32 cellular contexts compared by ENCODE assay signal in the genomic region with DNA sequence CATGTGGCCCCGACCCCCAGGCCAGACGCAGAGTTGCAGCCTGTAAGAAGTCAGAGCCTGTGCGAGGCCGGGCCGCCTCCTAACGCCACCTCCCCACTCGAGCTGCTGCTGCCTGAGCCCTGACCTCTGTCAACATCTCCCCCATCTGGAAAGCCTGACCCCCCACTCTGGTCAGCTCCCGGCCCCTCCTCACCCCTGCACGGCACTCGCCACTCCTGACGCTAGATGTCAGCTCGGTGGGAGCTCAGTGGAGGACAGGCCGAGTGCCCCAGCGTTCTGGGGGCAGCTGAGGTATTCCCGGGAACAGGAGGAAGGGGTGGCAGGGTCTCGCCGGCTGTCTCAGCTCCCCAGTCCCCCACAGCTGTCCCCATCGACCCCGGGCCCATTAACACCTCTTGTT. TPM values are rescaled to one million over a fixed set of nuclear protein-coding genes. Genes with fewer than 3 reads are reported as not detected.
"Had no signal": no experiment of that assay in that cellular context is flagged by ENCODE, and none has a peak within 500 bp of the region (broad histone marks: within the 10 kb centered on the region; RNA-seq: fewer than 3 reads in every experiment).

No MANE protein-coding gene starts in this region.

- H3K27ac ChIP-seq: esophagus muscularis mucosa, foreskin keratinocyte, gastroesophageal sphincter, prostate gland, right atrium auricular region, sigmoid colon, stomach, thyroid gland, vagina had no signal

- ATAC-seq: foreskin keratinocyte, gastroesophageal sphincter, left ventricle myocardium superior had no signal

- H3K4me1 ChIP-seq: esophagus muscularis mucosa, foreskin keratinocyte, gastroesophageal sphincter, prostate gland, right atrium auricular region, sigmoid colon, stomach, thyroid gland, vagina had no signal

- H3K27ac Mint-ChIP-seq: memory B cell; natural killer cell treated with Interleukin-12 subunit alpha and Interleukin-12 subunit beta and Interleukin-15 and Interleukin-18, amount 100 ng/mL, for 72 hours; stimulated activated effector memory CD8-positive, alpha-beta T cell treated with anti-CD3 and anti-CD28 coated beads, Interleukin-12 subunit alpha, Interleukin-12 subunit beta, amount 100 ng/mL, for 72 hours had no signal

- DNase-seq: cortex of kidney; effector CD8-positive, alpha-beta T cell; foreskin keratinocyte; left ventricle myocardium superior; nucleus accumbens; sigmoid colon; stimulated activated CD4-positive, alpha-beta T cell treated with anti-CD3 and anti-CD28 coated beads, Interleukin-2, amount 100 ng/mL, for 24 hours; stimulated activated CD4-positive, alpha-beta T cell treated with anti-CD3 and anti-CD28 coated beads, Interleukin-4, amount 100 ng/mL, for 24 hours; stimulated activated naive CD4-positive, alpha-beta T cell treated with Interleukin-2 at 50 U/mL for 16 hours; stomach; thyroid gland; trophoblast cell had no signal

- H3K4me3 ChIP-seq: esophagus muscularis mucosa, gastroesophageal sphincter, lung, prostate gland, right atrium auricular region, sigmoid colon, stomach, thyroid gland, vagina had no signal

- H3K9me3 Mint-ChIP-seq: memory B cell; natural killer cell treated with Interleukin-12 subunit alpha and Interleukin-12 subunit beta and Interleukin-15 and Interleukin-18, amount 100 ng/mL, for 72 hours; neural crest cell; stimulated activated effector memory CD8-positive, alpha-beta T cell treated with anti-CD3 and anti-CD28 coated beads, Interleukin-12 subunit alpha, Interleukin-12 subunit beta, amount 100 ng/mL, for 72 hours had no signal

- H3K36me3 ChIP-seq: esophagus muscularis mucosa, gastroesophageal sphincter, prostate gland, right atrium auricular region, sigmoid colon, stomach, thyroid gland, vagina had no signal

- H3K36me3 Mint-ChIP-seq: memory B cell; natural killer cell treated with Interleukin-12 subunit alpha and Interleukin-12 subunit beta and Interleukin-15 and Interleukin-18, amount 100 ng/mL, for 72 hours; stimulated activated effector memory CD8-positive, alpha-beta T cell treated with anti-CD3 and anti-CD28 coated beads, Interleukin-12 subunit alpha, Interleukin-12 subunit beta, amount 100 ng/mL, for 72 hours had no signal

- H3K4me1 Mint-ChIP-seq: stimulated activated effector memory CD8-positive, alpha-beta T cell treated with anti-CD3 and anti-CD28 coated beads, Interleukin-12 subunit alpha, Interleukin-12 subunit beta, amount 100 ng/mL, for 72 hours had no signal

- H3K4me3 Mint-ChIP-seq: memory B cell; natural killer cell treated with Interleukin-12 subunit alpha and Interleukin-12 subunit beta and Interleukin-15 and Interleukin-18, amount 100 ng/mL, for 72 hours; neural crest cell; stimulated activated effector memory CD8-positive, alpha-beta T cell treated with anti-CD3 and anti-CD28 coated beads, Interleukin-12 subunit alpha, Interleukin-12 subunit beta, amount 100 ng/mL, for 72 hours had no signal

- H3K9me3 ChIP-seq: esophagus muscularis mucosa, gastroesophageal sphincter, prostate gland, right atrium auricular region, sigmoid colon, stomach, thyroid gland, vagina had no signal

- H3K27me3 ChIP-seq: right atrium auricular region, thyroid gland, vagina had no signal

RNA-seq across cellular contexts. Expression of a gene that starts 19.9 kb away (rescaled TPM):
- total RNA-seq: dermis microvascular lymphatic vessel endothelial cell, endothelial cell of umbilical vein, epithelial cell of proximal tubule, esophagus muscularis mucosa, fibroblast of lung, foreskin keratinocyte, gastroesophageal sphincter, left ventricle myocardium superior, lung, mononuclear cell, osteocyte, sigmoid colon, skeletal muscle tissue, stomach, subcutaneous adipose tissue, thyroid gland, ureter, vagina had no signal
- polyA plus RNA-seq: endothelial cell of umbilical vein, fibroblast of lung, foreskin keratinocyte, keratinocyte, lung, sigmoid colon, stomach had no signal
